In genomic region chr17:22090263-22090935, GRCh38 we compare ENCODE assay signal across 1 cellular context.
TF ChIP-seq lines count a peak whose summit lies in the region.

No MANE protein-coding gene starts in this region.

TF ChIP-seq in K562, 482 proteins besides CTCF, POLR2A, EP300 and RAD21 (continued from another document and continues in another):
- no peak for TF ChIP-seq BRF2 (IDR thresholded peaks at IDR 0.05; ENCODE audit: borderline replicate concordance, insufficient read depth, insufficient read length)
- TF ChIP-seq U2AF1 (optimal IDR thresholded peaks at IDR 0.05; ENCODE audit: low read depth, low read length), result no peak
- TF ChIP-seq DNMT1 (IDR thresholded peaks at IDR 0.05), result no peak
- TF ChIP-seq ID3 (CRISPR knock-in tag; IDR thresholded peaks at IDR 0.05), result no peak
- no peak for TF ChIP-seq ID3 (tag; IDR thresholded peaks at IDR 0.05)
- no peak for TF ChIP-seq RBM14 (IDR thresholded peaks at IDR 0.05; ENCODE audit: borderline replicate concordance, insufficient read depth, low read depth, low read length)
- TF ChIP-seq ZFP36 (IDR thresholded peaks at IDR 0.05; ENCODE audit: low read depth, low read length, partially characterized antibody), result no peak
- no peak for TF ChIP-seq SMC3 (conservative IDR thresholded peaks at IDR 0.05; ENCODE audit: insufficient read depth, low read depth, low read length)
- TF ChIP-seq TEAD1 (CRISPR knock-in tag; IDR thresholded peaks at IDR 0.05), result no peak
- TF ChIP-seq ZNF408 (CRISPR knock-in tag; IDR thresholded peaks at IDR 0.05; ENCODE audit: low read depth), result no peak
- no peak for TF ChIP-seq EHMT2 (IDR thresholded peaks at IDR 0.05)
- TF ChIP-seq E2F6 (IDR thresholded peaks at IDR 0.05; ENCODE audit: borderline replicate concordance in 1 of 2, extremely low read depth in 1 of 2, insufficient read depth in 1 of 2, insufficient read length in 1 of 2, low read depth in 1 of 2, low read length in 1 of 2, poor library complexity in 1 of 2, severe bottlenecking in 1 of 2), result no peak
- TF ChIP-seq CCAR2 (IDR thresholded peaks at IDR 0.05; ENCODE audit: low read depth, low read length), result no peak
- no peak for TF ChIP-seq MCM3 (IDR thresholded peaks at IDR 0.05)
- 0 out of 4 replicates have a peak, but pooled peaks of 1 of the 2 experiments have one; percentile 8 for TF ChIP-seq TBL1XR1 (IDR thresholded peaks at IDR 0.05; ENCODE audit: low read length in 2 of 2)
- no peak for TF ChIP-seq ZNF644 (tag; IDR thresholded peaks at IDR 0.05; ENCODE audit: low read depth)
- TF ChIP-seq MAZ (CRISPR knock-in tag; conservative IDR thresholded peaks at IDR 0.05 in 1 of 2, IDR thresholded peaks at IDR 0.05 in 1 of 2), result peak in 1 of 2 experiments; percentile 32; a peak in 1 of 4 replicates
- TF ChIP-seq TEAD4 (IDR thresholded peaks at IDR 0.05; ENCODE audit: low read length), result no peak
- TF ChIP-seq TEAD4 (CRISPR knock-in tag; IDR thresholded peaks at IDR 0.05; ENCODE audit: borderline replicate concordance), result no peak
- TF ChIP-seq HMGN3 (IDR thresholded peaks at IDR 0.05; ENCODE audit: borderline replicate concordance, extremely low read depth, insufficient read length, low read depth, low read length), result no peak
- no peak for TF ChIP-seq PTTG1 (tag; IDR thresholded peaks at IDR 0.05; ENCODE audit: low read depth)
- TF ChIP-seq TSC22D4 (tag; IDR thresholded peaks at IDR 0.05), result no peak
- no peak for TF ChIP-seq CEBPB (tag; IDR thresholded peaks at IDR 0.05)
- no peak for TF ChIP-seq ZNF431 (CRISPR knock-in tag; IDR thresholded peaks at IDR 0.05)
- TF ChIP-seq BRF1 (IDR thresholded peaks at IDR 0.05; ENCODE audit: borderline replicate concordance, extremely low read depth, insufficient read length), result no peak
- no peak for TF ChIP-seq KDM1A (IDR thresholded peaks at IDR 0.05)
- TF ChIP-seq LCOR (CRISPR knock-in tag; IDR thresholded peaks at IDR 0.05), result no peak
- TF ChIP-seq ZFP1 (CRISPR knock-in tag; IDR thresholded peaks at IDR 0.05), result no peak
- TF ChIP-seq HMBOX1 (IDR thresholded peaks at IDR 0.05), result no peak
- no peak for TF ChIP-seq MYNN (IDR thresholded peaks at IDR 0.05)
- TF ChIP-seq MYNN (CRISPR knock-in tag; IDR thresholded peaks at IDR 0.05), result no peak
- no peak for TF ChIP-seq LEF1 (IDR thresholded peaks at IDR 0.05)
- TF ChIP-seq ZNF609 (CRISPR knock-in tag; IDR thresholded peaks at IDR 0.05; ENCODE audit: borderline replicate concordance), result no peak
- no peak for TF ChIP-seq ZBTB12 (CRISPR knock-in tag; IDR thresholded peaks at IDR 0.05)
- TF ChIP-seq SLC30A9 (CRISPR knock-in tag; IDR thresholded peaks at IDR 0.05), result no peak
- peak; percentile 79 for TF ChIP-seq RBM25 (IDR thresholded peaks at IDR 0.05; ENCODE audit: low read depth, low read length, severe bottlenecking)
- no peak for TF ChIP-seq MTA1 (IDR thresholded peaks at IDR 0.05; ENCODE audit: borderline replicate concordance)
- no peak for TF ChIP-seq NFE2 (IDR thresholded peaks at IDR 0.05; ENCODE audit: low read depth)
- no peak for TF ChIP-seq ZNF124 (CRISPR knock-in tag; IDR thresholded peaks at IDR 0.05)
- no peak for TF ChIP-seq PPARD (CRISPR knock-in tag; IDR thresholded peaks at IDR 0.05)
- TF ChIP-seq SNIP1 (IDR thresholded peaks at IDR 0.05; ENCODE audit: low read depth), result no peak
- no peak for TF ChIP-seq ZNF224 (CRISPR knock-in tag; IDR thresholded peaks at IDR 0.05)
- TF ChIP-seq MITF (IDR thresholded peaks at IDR 0.05), result no peak
- TF ChIP-seq ZNF274 (IDR thresholded peaks at IDR 0.05; ENCODE audit: borderline replicate concordance, low read depth, low read length), result no peak
- TF ChIP-seq HOXB6 (CRISPR knock-in tag; IDR thresholded peaks at IDR 0.05; ENCODE audit: borderline replicate concordance), result no peak
- TF ChIP-seq FOXA3 (CRISPR knock-in tag; conservative IDR thresholded peaks at IDR 0.05 in 1 of 2, IDR thresholded peaks at IDR 0.05 in 1 of 2), result no peak
- no peak for TF ChIP-seq POU5F1 (IDR thresholded peaks at IDR 0.05; ENCODE audit: borderline replicate concordance, low read depth, low read length, partially characterized antibody)
- no peak for TF ChIP-seq ARID3A (IDR thresholded peaks at IDR 0.05; ENCODE audit: borderline replicate concordance, low read depth, low read length)
- TF ChIP-seq POLR2G (IDR thresholded peaks at IDR 0.05; ENCODE audit: low read depth, low read length), result peak; percentile 64
- no peak for TF ChIP-seq SRSF9 (IDR thresholded peaks at IDR 0.05; ENCODE audit: borderline replicate concordance, low read depth, low read length)
- TF ChIP-seq NCOR1 (IDR thresholded peaks at IDR 0.05), result 0 out of 2 replicates have a peak, but pooled peaks have one; percentile 6
- TF ChIP-seq RUNX1 (IDR thresholded peaks at IDR 0.05; ENCODE audit: low read depth), result no peak
- no peak for TF ChIP-seq ZNF217 (CRISPR knock-in tag; IDR thresholded peaks at IDR 0.05)
- TF ChIP-seq NEUROD1 (IDR thresholded peaks at IDR 0.05; ENCODE audit: borderline replicate concordance, low read depth, low read length, partially characterized antibody), result no peak
- no peak for TF ChIP-seq THAP7 (CRISPR knock-in tag; IDR thresholded peaks at IDR 0.05)
- TF ChIP-seq STAT5B (CRISPR knock-in tag; IDR thresholded peaks at IDR 0.05), result no peak
- no peak; the same call in 1 of the 2 replicates for TF ChIP-seq CREB1 (IDR thresholded peaks at IDR 0.05)
- no peak for TF ChIP-seq CREB1 (CRISPR knock-in tag; IDR thresholded peaks at IDR 0.05)
- no peak for TF ChIP-seq RNF219 (CRISPR knock-in tag; IDR thresholded peaks at IDR 0.05)
